Comparison of ENCODE assay signal across 1 cellular context in genomic region chr1:228758451-228758850, GRCh38.
TF ChIP-seq lines count a peak whose summit lies in the region.

No MANE protein-coding gene starts in this region.

TF ChIP-seq in HepG2, 621 proteins besides CTCF, POLR2A, EP300 and RAD21 (continued from another document):
- TF ChIP-seq ZNF704 (CRISPR knock-in tag; IDR thresholded peaks at IDR 0.05; ENCODE audit: borderline replicate concordance): no peak
